10 cellular contexts compared by ENCODE assay signal in the genomic region with DNA sequence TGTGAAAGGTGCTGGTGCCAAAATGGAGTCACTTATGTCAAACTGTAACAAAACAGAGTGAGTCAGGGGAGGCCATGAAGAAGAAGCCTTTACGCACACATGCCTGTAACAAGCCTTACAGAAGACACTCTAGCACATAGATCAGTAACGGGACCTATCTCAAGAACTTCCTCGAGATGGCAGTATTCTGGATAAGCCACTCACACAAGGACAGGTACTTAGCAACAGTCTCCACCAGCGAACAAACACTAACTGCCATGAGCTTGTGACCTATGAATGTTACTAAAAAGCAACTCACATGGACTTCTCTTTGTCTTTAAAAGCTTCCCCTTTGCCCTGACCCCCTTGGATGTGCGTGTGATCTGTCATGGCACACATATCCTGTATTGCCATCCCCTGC.
DNase-seq lines count a peak whose midpoint lies in the region; ATAC-seq and TF ChIP-seq lines count a peak whose summit lies in the region.
"Had no signal": no experiment of that assay in that cellular context is flagged by ENCODE, and none has a peak within 500 bp of the region (broad histone marks: within the 10 kb centered on the region; RNA-seq: fewer than 3 reads in every experiment).

No MANE protein-coding gene starts in this region.

- H3K4me3 ChIP-seq in DND-41 (ENCODE audit: low read depth in 1 of 2, low read length in 2 of 2) (no peak overlapping the region), hepatocyte (no peak overlapping the region)

- H3K4me1 ChIP-seq in DND-41 (ENCODE audit: insufficient read depth, low read length) = no peaks in the 10 kb centered on the region
- H3K4me1 ChIP-seq in hepatocyte (ENCODE audit: insufficient read depth) = no peaks in the 10 kb centered on the region

- no peaks in the 10 kb centered on the region for H3K9me2 ChIP-seq in hepatocyte (replicated peaks; ENCODE audit: insufficient read depth)

- H3K27ac ChIP-seq in DND-41 (ENCODE audit: low read length) (no peak overlapping the region), hepatocyte (no peak overlapping the region)

- DNase-seq in DND-41 (no peak), OCI-M1 (lab: John Stamatoyannopoulos, UW) (peak; percentile 63), hepatocyte (ENCODE audit: low spot score) (peak; percentile 33), medulla oblongata (ENCODE audit: extremely low spot score) (no peak)
- no peak for DNase-seq in activated CD4-positive, CD25-positive, alpha-beta regulatory T cell (lab: John Stamatoyannopoulos, UW)
- no peak for DNase-seq in stimulated activated CD4-positive, alpha-beta T cell treated with anti-CD3 and anti-CD28 coated beads, Interleukin-4, amount 100 ng/mL, for 24 hours
- DNase-seq: activated naive CD8-positive, alpha-beta T cell treated with anti-CD3 and anti-CD28 coated beads, Interleukin-2, amount 10 ng/mL, durations not matched to agents 7 days and 5 days; stimulated activated CD4-positive, alpha-beta T cell treated with anti-CD3 and anti-CD28 coated beads, Interleukin-4, amount 100 ng/mL, for 4 hours had no signal

- no peaks in the 10 kb centered on the region for H3K27me3 ChIP-seq in DND-41 (ENCODE audit: insufficient read depth, low read length, poor library complexity)
- H3K27me3 ChIP-seq in hepatocyte = peaks cover 4% of the 10 kb centered on the region

- peak; percentile 25 for TF ChIP-seq CTCF in DND-41 (IDR thresholded peaks at IDR 0.05; ENCODE audit: borderline replicate concordance, extremely low read depth, low read length, poor library complexity, severe bottlenecking)
- TF ChIP-seq CTCF in hepatocyte (IDR thresholded peaks at IDR 0.05; ENCODE audit: poor library complexity) = peak; percentile 26

- no peaks in the 10 kb centered on the region for H3K9me3 ChIP-seq in DND-41 (ENCODE audit: insufficient read depth, low read length, severe bottlenecking)
- no peaks in the 10 kb centered on the region for H3K9me3 ChIP-seq in hepatocyte (ENCODE audit: low read depth)

- no peak overlapping the region for H3K4me2 ChIP-seq in DND-41 (ENCODE audit: insufficient read depth, low read length)
- H3K4me2 ChIP-seq in hepatocyte = no peak overlapping the region

- ATAC-seq in DND-41 (ENCODE audit: insufficient read depth, low read depth) (no peak), HG02870 (IDR thresholded peaks at IDR 0.05; ENCODE audit: unreplicated experiment) (peak; percentile 89), HG03139 (IDR thresholded peaks at IDR 0.05; ENCODE audit: unreplicated experiment) (no peak)

- H3K9ac ChIP-seq in DND-41 (ENCODE audit: low read depth, low read length) = no peak overlapping the region

- WGBS in hepatocyte (ENCODE audit: low lambda C conversion rate, missing lambda C conversion rate) = 79% methylated on average over 5 of the region's 5 CpGs

- H3K79me2 ChIP-seq in DND-41 (ENCODE audit: insufficient read depth, low read length) (no peaks in the 10 kb centered on the region), hepatocyte (no peaks in the 10 kb centered on the region)

- H2AFZ ChIP-seq in DND-41 (ENCODE audit: low read depth, low read length) (no peak overlapping the region), hepatocyte (no peak overlapping the region)

- H4K20me1 ChIP-seq in DND-41 (ENCODE audit: insufficient read depth, low read length) = no peaks in the 10 kb centered on the region
- H4K20me1 ChIP-seq in hepatocyte (ENCODE audit: insufficient read depth, poor library complexity, severe bottlenecking) = no peaks in the 10 kb centered on the region

- H3K36me3 ChIP-seq in DND-41 (ENCODE audit: insufficient read depth, low read length) = no peaks in the 10 kb centered on the region
- no peaks in the 10 kb centered on the region for H3K36me3 ChIP-seq in hepatocyte (replicated peaks; ENCODE audit: insufficient read depth, low read depth)

Comparison
In these comparisons a context has a peak if more than half of its experiments do, and no peak if none do; other contexts are left out.
1. DNase-seq: peak in OCI-M1 (single experiment) and hepatocyte (single experiment); none in DND-41 (single experiment), activated CD4-positive, CD25-positive, alpha-beta regulatory T cell (0 of 4), medulla oblongata (single experiment) and stimulated activated CD4-positive, alpha-beta T cell treated with anti-CD3 and anti-CD28 coated beads, Interleukin-4, amount 100 ng/mL, for 24 hours (single experiment).